8 cellular contexts compared by ENCODE assay signal in the genomic region with DNA sequence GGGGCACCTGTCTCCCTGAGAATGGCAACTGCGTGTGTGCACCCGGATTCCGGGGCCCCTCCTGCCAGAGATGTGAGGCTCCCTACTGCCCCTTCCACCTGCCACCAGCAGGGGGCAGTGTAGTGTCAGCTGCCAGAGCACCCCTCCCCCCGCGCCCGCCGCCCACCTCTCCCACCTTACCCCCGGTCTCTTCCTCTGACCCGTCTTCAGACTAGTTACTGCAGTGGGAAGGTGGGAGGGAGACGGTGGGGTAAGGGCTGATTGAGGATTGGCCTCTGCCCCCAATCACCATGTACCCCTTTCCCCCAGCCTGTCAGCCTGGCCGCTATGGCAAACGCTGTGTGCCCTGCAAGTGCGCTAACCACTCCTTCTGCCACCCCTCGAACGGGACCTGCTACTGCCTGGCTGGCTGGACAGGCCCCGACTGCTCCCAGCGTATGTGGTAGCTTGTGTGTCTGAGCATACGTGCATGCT. TPM values are rescaled to one million over a fixed set of nuclear protein-coding genes. Genes with fewer than 3 reads are reported as not detected.
DNase-seq lines count a peak whose midpoint lies in the region; ATAC-seq and TF ChIP-seq lines count a peak whose summit lies in the region.

No MANE protein-coding gene starts in this region.

- H3K4me1 ChIP-seq in CD4-positive, CD25-positive, alpha-beta regulatory T cell (ENCODE audit: control insufficient read depth, insufficient read depth, low read length, poor library complexity, severe bottlenecking), result no peaks in the 10 kb centered on the region
- H3K4me1 ChIP-seq in colonic mucosa, result peaks cover 3% of the 10 kb centered on the region

- peaks cover 0 to 2% (median 0%) of the 10 kb centered on the region in 7 donors for H3K9me3 Mint-ChIP-seq in CD4-positive, CD25-positive, alpha-beta regulatory T cell
- no peaks in the 10 kb centered on the region for H3K9me3 Mint-ChIP-seq in WTC11
- H3K9me3 Mint-ChIP-seq in naive thymus-derived CD8-positive, alpha-beta T cell, result peaks cover 0 to 2% (median 0%) of the 10 kb centered on the region in 9 donors

- no peaks in the 10 kb centered on the region for H3K9me3 ChIP-seq in CD4-positive, CD25-positive, alpha-beta regulatory T cell (ENCODE audit: control insufficient read depth in 2 of 2, low read length in 2 of 2)
- H3K9me3 ChIP-seq in colonic mucosa, result no peaks in the 10 kb centered on the region

- TF ChIP-seq CTCF in HFF-Myc (IDR thresholded peaks at IDR 0.05; ENCODE audit: low read depth, low read length, missing control alignments), result peak; percentile 77
- peak; percentile 98 for TF ChIP-seq CTCF in WTC11 (IDR thresholded peaks at IDR 0.05)
- peak; percentile 85 for TF ChIP-seq CTCF in colonic mucosa (IDR thresholded peaks at IDR 0.05)

- no peak for ATAC-seq in CD4-positive, CD25-positive, alpha-beta regulatory T cell (ENCODE audit: low read depth in 2 of 2)
- ATAC-seq in WTC11 (peak; percentile 71), GM19035 (IDR thresholded peaks at IDR 0.05; ENCODE audit: unreplicated experiment) (no peak), HG03378 (IDR thresholded peaks at IDR 0.05; ENCODE audit: unreplicated experiment) (no peak), GM19455 (IDR thresholded peaks at IDR 0.05; ENCODE audit: unreplicated experiment) (no peak)
- ATAC-seq in naive thymus-derived CD8-positive, alpha-beta T cell, result peak; percentile 52 to 66

- intact Hi-C loops in colonic mucosa (cut with DNase I), result loop anchor here (5.0 kb wide), 1 partner anchor 162 kb away; no protein-coding TSS in a partner anchor

- H3K4me1 Mint-ChIP-seq in CD4-positive, CD25-positive, alpha-beta regulatory T cell, result peaks cover 0 to 2% (median 0%) of the 10 kb centered on the region in 4 donors
- peaks cover 17% of the 10 kb centered on the region for H3K4me1 Mint-ChIP-seq in WTC11
- H3K4me1 Mint-ChIP-seq in naive thymus-derived CD8-positive, alpha-beta T cell, result peaks cover 0 to 6% (median 4%) of the 10 kb centered on the region in 4 donors

- H3K9ac ChIP-seq in colonic mucosa (ENCODE audit: low read depth in 2 of 2, low read length in 2 of 2), result no peak overlapping the region

- no peaks in the 10 kb centered on the region for H3K27me3 ChIP-seq in CD4-positive, CD25-positive, alpha-beta regulatory T cell (ENCODE audit: control insufficient read depth, insufficient read depth, low read length)
- no peaks in the 10 kb centered on the region for H3K27me3 ChIP-seq in colonic mucosa

- H3K27ac ChIP-seq in CD4-positive, CD25-positive, alpha-beta regulatory T cell (ENCODE audit: insufficient read depth, low read length, poor library complexity, severe bottlenecking), result no peak overlapping the region
- no peak overlapping the region for H3K27ac ChIP-seq in colonic mucosa

- CTCF ChIA-PET in WTC11 (lab: Charles Lee), result interaction anchor here (0.6 to 4.3 kb wide), 27 partner anchors 8 to 283 kb away, joined by 3 to 42 read pairs (median 5); a partner anchor contains a TSS

- no peak overlapping the region for H3K27ac Mint-ChIP-seq in CD4-positive, CD25-positive, alpha-beta regulatory T cell
- H3K27ac Mint-ChIP-seq in WTC11, result no peak overlapping the region
- H3K27ac Mint-ChIP-seq in naive thymus-derived CD8-positive, alpha-beta T cell, result peak overlapping the region in 1 of 10 donors; percentile 83

- peaks cover 21% of the 10 kb centered on the region for H3K27me3 Mint-ChIP-seq in CD4-positive, CD25-positive, alpha-beta regulatory T cell
- H3K27me3 Mint-ChIP-seq in WTC11 (ENCODE audit: low read depth), result peaks cover 17% of the 10 kb centered on the region
- peaks cover 15 to 34% (median 29%) of the 10 kb centered on the region in 5 donors for H3K27me3 Mint-ChIP-seq in naive thymus-derived CD8-positive, alpha-beta T cell

- no peaks in the 10 kb centered on the region for H3K36me3 ChIP-seq in CD4-positive, CD25-positive, alpha-beta regulatory T cell (ENCODE audit: control insufficient read depth, insufficient read depth, low read length)
- no peaks in the 10 kb centered on the region for H3K36me3 ChIP-seq in colonic mucosa

- no peak overlapping the region for H3K4me3 Mint-ChIP-seq in CD4-positive, CD25-positive, alpha-beta regulatory T cell
- H3K4me3 Mint-ChIP-seq in WTC11, result peak overlapping the region; percentile 67
- H3K4me3 Mint-ChIP-seq in naive thymus-derived CD8-positive, alpha-beta T cell, result no peak overlapping the region

- H3K4me3 ChIP-seq in CD4-positive, CD25-positive, alpha-beta regulatory T cell (ENCODE audit: low read depth, low read length), result no peak overlapping the region
- no peak overlapping the region for H3K4me3 ChIP-seq in HFF-Myc (replicated peaks; ENCODE audit: low read depth, low read length)
- H3K4me3 ChIP-seq in colonic mucosa, result no peak overlapping the region

- peak; percentile 37 to 51 (median 48) for DNase-seq in CD4-positive, CD25-positive, alpha-beta regulatory T cell
- no peak for DNase-seq in HFF-Myc (ENCODE audit: extremely low read depth, low read depth)
- peak; percentile 82 for DNase-seq in WTC11 (ENCODE audit: low spot score)
- DNase-seq in colonic mucosa, result peak; percentile 47
- peak; percentile 28 to 76 (median 56) for DNase-seq in naive thymus-derived CD8-positive, alpha-beta T cell

- POLR2A ChIA-PET in WTC11 (lab: Charles Lee), result no interaction called here
- POLR2A ChIA-PET in naive thymus-derived CD8-positive, alpha-beta T cell (lab: Charles Lee), result interaction anchor here (0.6 to 0.8 kb wide), 2 partner anchors 57 to 59 kb away, joined by 3 read pairs; no protein-coding TSS in a partner anchor

- H3K36me3 Mint-ChIP-seq in CD4-positive, CD25-positive, alpha-beta regulatory T cell, result no peaks in the 10 kb centered on the region
- H3K36me3 Mint-ChIP-seq in WTC11, result no peaks in the 10 kb centered on the region
- H3K36me3 Mint-ChIP-seq in naive thymus-derived CD8-positive, alpha-beta T cell, result no peaks in the 10 kb centered on the region

TF ChIP-seq in WTC11, 78 proteins besides CTCF, POLR2A, EP300 and RAD21 (continues in another document):
- no peak for TF ChIP-seq ATF1 (CRISPR knock-in tag; IDR thresholded peaks at IDR 0.05)
- TF ChIP-seq, protein P1, sequence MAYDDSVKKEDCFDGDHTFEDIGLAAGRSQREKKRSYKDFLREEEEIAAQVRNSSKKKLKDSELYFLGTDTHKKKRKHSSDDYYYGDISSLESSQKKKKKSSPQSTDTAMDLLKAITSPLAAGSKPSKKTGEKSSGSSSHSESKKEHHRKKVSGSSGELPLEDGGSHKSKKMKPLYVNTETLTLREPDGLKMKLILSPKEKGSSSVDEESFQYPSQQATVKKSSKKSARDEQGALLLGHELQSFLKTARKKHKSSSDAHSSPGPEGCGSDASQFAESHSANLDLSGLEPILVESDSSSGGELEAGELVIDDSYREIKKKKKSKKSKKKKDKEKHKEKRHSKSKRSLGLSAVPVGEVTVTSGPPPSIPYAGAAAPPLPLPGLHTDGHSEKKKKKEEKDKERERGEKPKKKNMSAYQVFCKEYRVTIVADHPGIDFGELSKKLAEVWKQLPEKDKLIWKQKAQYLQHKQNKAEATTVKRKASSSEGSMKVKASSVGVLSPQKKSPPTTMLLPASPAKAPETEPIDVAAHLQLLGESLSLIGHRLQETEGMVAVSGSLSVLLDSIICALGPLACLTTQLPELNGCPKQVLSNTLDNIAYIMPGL (CRISPR knock-in tag; IDR thresholded peaks at IDR 0.05), result 0 out of 2 replicates have a peak, but pooled peaks have one; percentile 54

RNA-seq across cellular contexts. Expression of a gene that starts 10.1 kb away (rescaled TPM):
- total RNA-seq in CD4-positive, CD25-positive, alpha-beta regulatory T cell, result not detected
- polyA plus RNA-seq in CD4-positive, CD25-positive, alpha-beta regulatory T cell, result not detected
- total RNA-seq in WTC11 (2021), result 0.18 to 0.30 TPM (median 0.22 TPM) in 3 replicates
- not detected for total RNA-seq in colonic mucosa
- total RNA-seq in naive thymus-derived CD8-positive, alpha-beta T cell, result not detected
- not detected for polyA plus RNA-seq in naive thymus-derived CD8-positive, alpha-beta T cell

RNA-seq across cellular contexts. Expression of a gene that starts 16.8 kb away (rescaled TPM):
- 1.3 TPM for total RNA-seq in CD4-positive, CD25-positive, alpha-beta regulatory T cell
- not detected for polyA plus RNA-seq in CD4-positive, CD25-positive, alpha-beta regulatory T cell
- total RNA-seq in WTC11 (2021), result 0.89 to 1.6 TPM (median 1.0 TPM) in 3 replicates
- 1 to 10 TPM; 2.5 to 3.5 TPM for total RNA-seq in colonic mucosa
- total RNA-seq in naive thymus-derived CD8-positive, alpha-beta T cell, result under 1 TPM in 1 of 2 experiments, not detected in 1; 0.11 TPM
- not detected for polyA plus RNA-seq in naive thymus-derived CD8-positive, alpha-beta T cell

RNA-seq across cellular contexts. Expression of a gene that starts 49.7 kb away (rescaled TPM):
- 0.91 TPM for total RNA-seq in CD4-positive, CD25-positive, alpha-beta regulatory T cell
- polyA plus RNA-seq in CD4-positive, CD25-positive, alpha-beta regulatory T cell, result under 1 TPM in 3 of 4 donors, not detected in 1; 0.06 to 0.44 (median 0.10) TPM
- total RNA-seq in WTC11 (2021) (0.23 to 0.42 TPM (median 0.23 TPM) in 3 replicates), colonic mucosa (1 to 10 TPM in 1 of 2 donors, under 1 TPM in 1; 0.56 to 1.1 TPM)
- not detected for total RNA-seq in naive thymus-derived CD8-positive, alpha-beta T cell
- under 1 TPM in 2 of 3 donors, not detected in 1; 0.14 to 0.25 TPM for polyA plus RNA-seq in naive thymus-derived CD8-positive, alpha-beta T cell

RNA-seq across cellular contexts. Expression of a gene that starts 51.4 kb away (rescaled TPM):
- 0.07 TPM for total RNA-seq in CD4-positive, CD25-positive, alpha-beta regulatory T cell
- polyA plus RNA-seq in CD4-positive, CD25-positive, alpha-beta regulatory T cell, result not detected
- total RNA-seq in WTC11 (2021) (0.05 to 0.11 TPM in 2 of 3 replicates, not detected in the other), colonic mucosa (not detected)
- total RNA-seq in naive thymus-derived CD8-positive, alpha-beta T cell, result not detected
- not detected for polyA plus RNA-seq in naive thymus-derived CD8-positive, alpha-beta T cell

Comparison
In these comparisons a context has a peak if more than half of its experiments do, and no peak if none do; other contexts are left out.
1. ATAC-seq: peak in WTC11 (single experiment) and naive thymus-derived CD8-positive, alpha-beta T cell (2 of 2); none in CD4-positive, CD25-positive, alpha-beta regulatory T cell (0 of 2), GM19035 (single experiment), HG03378 (single experiment) and GM19455 (single experiment).
2. Peak in every context shown above with its lines, with median percentiles within 50 percentile points of each other: CTCF ChIP-seq.